ENCODE assay signal across 25 cellular contexts in genomic region chr14:59844414-59844813, GRCh38. TPM values are rescaled to one million over a fixed set of nuclear protein-coding genes. Genes with fewer than 3 reads are reported as not detected.
"Had no signal": no experiment of that assay in that cellular context is flagged by ENCODE, and none has a peak within 500 bp of the region (broad histone marks: within the 10 kb centered on the region; RNA-seq: fewer than 3 reads in every experiment).

No MANE protein-coding gene starts in this region.

- H3K36me3 ChIP-seq: gastrocnemius medialis, lower lobe of right lung, ovary, stomach, thyroid gland had no signal

- H3K27me3 ChIP-seq: gastrocnemius medialis, ovary, stomach, thyroid gland had no signal

- H3K27ac ChIP-seq: epithelial cell of prostate, gastrocnemius medialis, lower lobe of right lung, ovary, stomach, thyroid gland had no signal

- FAIRE-seq: kidney had no signal

- H3K9me3 ChIP-seq: gastrocnemius medialis, lower lobe of right lung, ovary, stomach, thyroid gland had no signal

- H3K4me3 ChIP-seq: gastrocnemius medialis, lower lobe of right lung, ovary, stomach, thyroid gland had no signal

- H3K4me1 ChIP-seq: gastrocnemius medialis, lower lobe of right lung, thyroid gland had no signal

- DNase-seq: cortex of kidney; effector CD4-positive, alpha-beta T cell; endodermal cell; foreskin fibroblast; gastrocnemius medialis; head of caudate nucleus; kidney; left cardiac atrium; left ventricle myocardium superior; lower lobe of right lung; naive thymus-derived CD8-positive, alpha-beta T cell; nephron progenitor cell; nucleus accumbens; ovary; posterior cingulate gyrus; stimulated activated CD4-positive, alpha-beta T cell treated with anti-CD3 and anti-CD28 coated beads, Interleukin-2, amount 100 ng/mL, for 24 hours; stimulated activated CD4-positive, alpha-beta T cell treated with anti-CD3 and anti-CD28 coated beads, Interleukin-4, amount 100 ng/mL, for 24 hours; stimulated activated naive CD4-positive, alpha-beta T cell treated with Interleukin-2 at 50 U/mL for 16 hours; stomach; thyroid gland; trophoblast cell had no signal

- ATAC-seq: esophagus mucosa; gastrocnemius medialis; left cardiac atrium; left ventricle myocardium superior; lower lobe of right lung; naive thymus-derived CD8-positive, alpha-beta T cell; sciatic nerve; stimulated activated effector memory CD8-positive, alpha-beta T cell treated with anti-CD3 and anti-CD28 coated beads, Interleukin-12 subunit alpha, Interleukin-12 subunit beta, amount 100 ng/mL, for 72 hours had no signal

RNA-seq across cellular contexts. Expression of gene RTN1, which starts 26.2 kb away (rescaled TPM):
- total RNA-seq: naive thymus-derived CD8-positive, alpha-beta T cell had no signal
